8 cellular contexts compared by ENCODE assay signal in genomic region chr18:77068321-77068841, GRCh38.
DNase-seq lines count a peak whose midpoint lies in the region; ATAC-seq and TF ChIP-seq lines count a peak whose summit lies in the region.

No MANE protein-coding gene starts in this region.

- DNase-seq in activated CD4-positive, alpha-beta T cell treated with anti-CD3 and anti-CD28 coated beads, Interleukin-2, amount 50 U/mL, for 1 hour: peak; percentile 50
- DNase-seq in spleen (peak; percentile 80), middle frontal gyrus (ENCODE audit: extremely low spot score, low spot score) (no peak), NCI-H128 (lab: John Stamatoyannopoulos, UW; ENCODE audit: unreplicated experiment) (no peak)

- H3K9me3 ChIP-seq in gastroesophageal sphincter (no peaks in the 10 kb centered on the region), spleen (no peaks in the 10 kb centered on the region)

- H3K4me3 ChIP-seq in gastroesophageal sphincter (no peak overlapping the region), spleen (peak overlapping the region in 1 of 8 donors; percentile 57)

- H3K36me3 ChIP-seq in gastroesophageal sphincter: peaks cover 0 to 22% of the 10 kb centered on the region in 2 donors
- H3K36me3 ChIP-seq in spleen: peaks cover 0 to 46% (median 4%) of the 10 kb centered on the region in 6 donors

- TF ChIP-seq CTCF in gastroesophageal sphincter (IDR thresholded peaks at IDR 0.05) (no peak), spleen (IDR thresholded peaks at IDR 0.05 in 8 of 11, conservative IDR thresholded peaks at IDR 0.05 in 3 of 11) (no peak)

- no peak for TF ChIP-seq EP300 in gastroesophageal sphincter (IDR thresholded peaks at IDR 0.05)

- 34 to 66% methylated on average over 5 to 7 of the region's 8 CpGs for WGBS in gastroesophageal sphincter (ENCODE audit: low coverage in 1 of 2), 2 donors
- WGBS in spleen, 5 donors: 37 to 50% (median 44%) methylated on average over 8 of the region's 8 CpGs

- ATAC-seq in GM19023 (IDR thresholded peaks at IDR 0.05; ENCODE audit: unreplicated experiment) (peak; percentile 30), HG03159 (IDR thresholded peaks at IDR 0.05; ENCODE audit: unreplicated experiment) (peak; percentile 40), gastroesophageal sphincter (no peak), GM19035 (IDR thresholded peaks at IDR 0.05; ENCODE audit: unreplicated experiment) (no peak)

- peaks cover 0 to 61% (median 41%) of the 10 kb centered on the region in 3 donors for H3K4me1 ChIP-seq in gastroesophageal sphincter
- H3K4me1 ChIP-seq in spleen: peaks cover 57 to 100% (median 99%) of the 10 kb centered on the region in 6 donors

- intact Hi-C loops in spleen (cut with DNase I; ENCODE audit: low total_unique reads): no loop called here

- TF ChIP-seq POLR2A in gastroesophageal sphincter (IDR thresholded peaks at IDR 0.05) (no peak), spleen (IDR thresholded peaks at IDR 0.05) (peak in 1 of 3 donors; percentile 42)

- H3K27me3 ChIP-seq in gastroesophageal sphincter: no peaks in the 10 kb centered on the region
- H3K27me3 ChIP-seq in spleen (replicated peaks in 1 of 7): no peaks in the 10 kb centered on the region

- H3K27ac ChIP-seq in gastroesophageal sphincter (peak overlapping the region in 3 of 4 donors; percentile 70 to 81 (median 70)), spleen (peak overlapping the region; percentile 70 to 97 (median 90))

Comparison
In these comparisons a context has a peak if more than half of its experiments do, and no peak if none do; other contexts are left out.
1. ATAC-seq: peak in GM19023 (single experiment) and HG03159 (single experiment); none in gastroesophageal sphincter (single experiment) and GM19035 (single experiment).
2. DNase-seq: peak in activated CD4-positive, alpha-beta T cell treated with anti-CD3 and anti-CD28 coated beads, Interleukin-2, amount 50 U/mL, for 1 hour (single experiment) and spleen (single experiment); none in middle frontal gyrus (single experiment) and NCI-H128 (single experiment).